Comparison of ENCODE assay signal across 8 cellular contexts in the genomic region with DNA sequence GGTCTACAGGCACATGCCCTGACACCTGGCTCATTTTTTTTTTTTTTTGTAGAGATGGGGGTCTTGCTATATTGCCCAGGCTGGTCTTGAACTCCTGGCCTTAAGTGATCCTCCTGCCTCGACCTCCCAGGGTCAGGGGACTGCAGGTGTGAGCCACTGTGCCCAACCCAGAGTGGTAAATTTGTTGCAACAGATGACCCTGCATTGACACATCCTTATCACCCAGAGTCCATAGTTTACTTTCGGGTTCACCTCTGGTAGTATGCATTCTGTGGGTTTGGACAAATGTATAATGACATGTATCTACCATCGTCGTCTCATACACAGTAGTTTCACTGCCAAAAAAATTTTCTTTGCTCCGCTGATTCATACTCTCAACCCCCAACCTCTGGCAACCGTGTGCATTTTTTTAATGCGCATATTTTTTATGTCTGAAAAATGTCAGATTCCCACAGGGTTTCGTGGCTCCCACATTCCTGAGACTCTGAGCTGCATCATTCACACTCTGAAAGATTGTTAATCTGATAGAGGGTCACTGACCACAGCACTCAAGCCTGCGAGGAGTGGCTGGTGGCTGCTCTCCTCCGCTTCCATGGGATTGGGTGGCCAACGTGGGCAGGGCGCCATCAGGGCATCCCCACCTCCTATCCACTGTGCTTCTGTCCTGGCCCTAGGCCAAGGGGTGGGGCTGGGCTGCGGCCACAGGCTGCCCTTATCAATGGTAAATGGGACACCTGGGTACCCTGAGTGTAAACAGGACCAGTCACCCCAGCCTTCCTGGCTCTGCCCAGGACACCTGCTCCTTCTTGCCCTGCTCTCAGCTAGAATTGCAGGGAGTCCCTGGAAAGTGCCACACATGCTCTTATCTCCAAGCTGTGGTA. TPM values are rescaled to one million over a fixed set of nuclear protein-coding genes. Genes with fewer than 3 reads are reported as not detected.
A peak's percentile ranks its signal among the peaks of the same experiment; 100 is the strongest.
DNase-seq lines count a peak whose midpoint lies in the region; ATAC-seq and TF ChIP-seq lines count a peak whose summit lies in the region.

No MANE protein-coding gene starts in this region.

- no peak for ATAC-seq in activated naive CD4-positive, alpha-beta T cell treated with anti-CD3 and anti-CD28 coated beads, Interleukin-2, amount 50 U/mL, for 72 hours
- no peak for ATAC-seq in HG03175 (IDR thresholded peaks at IDR 0.05; ENCODE audit: unreplicated experiment)

- dilution Hi-C loops in mammary epithelial cell (cut with HindIII; ENCODE audit: low sequenced_read_pairs): no loop called here

- H3K27ac Mint-ChIP-seq in activated naive CD4-positive, alpha-beta T cell treated with anti-CD3 and anti-CD28 coated beads, Interleukin-2, amount 50 U/mL, for 72 hours: no peak overlapping the region

- H3K4me1 ChIP-seq in mammary epithelial cell (ENCODE audit: insufficient read depth, low read length) (peaks cover 50% of the 10 kb centered on the region), mesendoderm (ENCODE audit: control insufficient read depth, low read depth, low read length) (peaks cover 12% of the 10 kb centered on the region)

- TF ChIP-seq CTCF in AG04449 (IDR thresholded peaks at IDR 0.05; ENCODE audit: insufficient read depth, low read length, missing control alignments) (no peak), mammary epithelial cell (conservative IDR thresholded peaks at IDR 0.05 in 1 of 2, IDR thresholded peaks at IDR 0.05 in 1 of 2; ENCODE audit: extremely low read depth in 1 of 2, insufficient read depth in 1 of 2, low read depth in 1 of 2, low read length in 2 of 2) (no peak), WERI-Rb-1 (IDR thresholded peaks at IDR 0.05; ENCODE audit: low read depth, low read length) (no peak)

- in situ Hi-C loops in mammary epithelial cell (cut with MboI; ENCODE audit: low sequenced_read_pairs in 2 of 2): no loop called here

- POLR2A ChIA-PET in AG04449 (lab: Yijun Ruan, JAX): interaction anchor here (0.7 to 1.8 kb wide), 4 partner anchors 20 to 44 kb away, joined by 3 to 5 read pairs (median 4); no protein-coding TSS in a partner anchor

- H3K36me3 Mint-ChIP-seq in activated naive CD4-positive, alpha-beta T cell treated with anti-CD3 and anti-CD28 coated beads, Interleukin-2, amount 50 U/mL, for 72 hours: no peaks in the 10 kb centered on the region

- WGBS in mammary epithelial cell (ENCODE audit: low coverage, missing lambda C conversion rate): under 1% methylated on average over 13 of the region's 13 CpGs
- WGBS in mesendoderm (ENCODE audit: extremely low coverage, insufficient coverage, low lambda C conversion rate): no CpG with 5 or more reads among the region's 13 CpGs

- no peak overlapping the region for H3K4ac ChIP-seq in mesendoderm (ENCODE audit: low read depth, low read length)

- H3K27ac ChIP-seq in mammary epithelial cell (ENCODE audit: insufficient read depth, low read depth, low read length): peak overlapping the region; percentile 26
- no peak overlapping the region for H3K27ac ChIP-seq in mesendoderm (ENCODE audit: low read depth, low read length)
- no peak overlapping the region for H3K27ac ChIP-seq in WERI-Rb-1

- peaks cover 9% of the 10 kb centered on the region for H3K36me3 ChIP-seq in mammary epithelial cell (ENCODE audit: insufficient read depth, low read length)
- peaks cover 3% of the 10 kb centered on the region for H3K36me3 ChIP-seq in mesendoderm (ENCODE audit: control insufficient read depth, insufficient read depth, low read length)
- H3K36me3 ChIP-seq in WERI-Rb-1: peaks cover 13% of the 10 kb centered on the region

- H4K20me1 ChIP-seq in mammary epithelial cell (ENCODE audit: insufficient read depth, low read length): peaks cover 4% of the 10 kb centered on the region

- H2AK5ac ChIP-seq in mesendoderm (ENCODE audit: low read length): no peak overlapping the region

- no peak overlapping the region for H4K5ac ChIP-seq in mesendoderm (ENCODE audit: low read length)

- no peak overlapping the region for H2BK5ac ChIP-seq in mesendoderm (ENCODE audit: low read length)

- no peaks in the 10 kb centered on the region for H3K9me3 Mint-ChIP-seq in activated naive CD4-positive, alpha-beta T cell treated with anti-CD3 and anti-CD28 coated beads, Interleukin-2, amount 50 U/mL, for 72 hours

- no peak overlapping the region for H3K18ac ChIP-seq in mesendoderm (ENCODE audit: low read length)

- H3K4me3 ChIP-seq in AG04449 (ENCODE audit: low read depth, low read length) (no peak overlapping the region), mammary epithelial cell (replicated peaks in 1 of 3; ENCODE audit: insufficient read depth in 1 of 3, low read depth in 2 of 3, low read length in 3 of 3) (no peak overlapping the region), mesendoderm (ENCODE audit: low read length) (no peak overlapping the region), WERI-Rb-1 (ENCODE audit: low read depth, low read length) (no peak overlapping the region)

- H3K4me2 ChIP-seq in mammary epithelial cell (ENCODE audit: insufficient read depth, low read depth, low read length): peak overlapping the region; percentile 54
- H3K4me2 ChIP-seq in mesendoderm (ENCODE audit: low read length): no peak overlapping the region

- no peak overlapping the region for H4K8ac ChIP-seq in mesendoderm (ENCODE audit: low read depth, low read length)

- DNase-seq in AG04449 (ENCODE audit: low read depth, low spot score): peak; percentile 94
- peak; percentile 53 for DNase-seq in NCI-H1092 treated with DMSO at 0.1 percent for 48 hours (lab: John Stamatoyannopoulos, UW)
- peak; percentile 94 for DNase-seq in mammary epithelial cell
- peak; percentile 47 for DNase-seq in mesendoderm
- DNase-seq in pons (ENCODE audit: low spot score): no peak
- DNase-seq in activated naive CD4-positive, alpha-beta T cell treated with anti-CD3 and anti-CD28 coated beads, Interleukin-2, amount 50 U/mL, for 72 hours (ENCODE audit: low spot score in 2 of 2): no peak
- no peak for DNase-seq in WERI-Rb-1

- H3K9ac ChIP-seq in mammary epithelial cell (ENCODE audit: insufficient read depth, low read length): no peak overlapping the region
- H3K9ac ChIP-seq in mesendoderm (ENCODE audit: low read length): no peak overlapping the region

- H3K79me2 ChIP-seq in mammary epithelial cell (ENCODE audit: insufficient read depth, low read length): peaks cover 90% of the 10 kb centered on the region
- H3K79me2 ChIP-seq in mesendoderm (ENCODE audit: control insufficient read depth, insufficient read depth, low read length): peaks cover 70% of the 10 kb centered on the region

- peaks cover 46% of the 10 kb centered on the region for H3K79me1 ChIP-seq in mesendoderm (ENCODE audit: low read length)

- H2BK15ac ChIP-seq in mesendoderm (replicated peaks; ENCODE audit: low read depth): no peak overlapping the region

- BruUV-seq in mammary epithelial cell (replicated peaks; lab: Mats Ljungman, UMichigan): no TSS peak

- no peaks in the 10 kb centered on the region for H3K9me3 ChIP-seq in mammary epithelial cell (replicated peaks; ENCODE audit: insufficient read depth, low read length)
- H3K9me3 ChIP-seq in WERI-Rb-1 (ENCODE audit: severe bottlenecking): no peaks in the 10 kb centered on the region

- H3K56ac ChIP-seq in mesendoderm (ENCODE audit: low read length): no peak overlapping the region

- no peak overlapping the region for H2AFZ ChIP-seq in mammary epithelial cell (ENCODE audit: low read depth, low read length)

- H3K27me3 ChIP-seq in mammary epithelial cell (ENCODE audit: insufficient read depth, low read length) (no peaks in the 10 kb centered on the region), mesendoderm (ENCODE audit: insufficient read depth, low read length, poor library complexity) (no peaks in the 10 kb centered on the region), WERI-Rb-1 (ENCODE audit: insufficient read depth, low read depth, severe bottlenecking) (no peaks in the 10 kb centered on the region)

- CTCF ChIA-PET in AG04449 (lab: Yijun Ruan, JAX): interaction anchor here (1.1 to 2.6 kb wide), 4 partner anchors 9 to 67 kb away, joined by 3 to 8 read pairs (median 6); a partner anchor contains a TSS
- CTCF ChIA-PET in mammary epithelial cell (lab: Charles Lee; ENCODE audit: low non-redundant PET): no interaction called here

- intact Hi-C loops in mammary epithelial cell (cut with micrococcal nuclease): loop anchor here (1.0 kb wide), 2 partner anchors 25 to 30 kb away; no protein-coding TSS in a partner anchor

- H3K23ac ChIP-seq in mesendoderm (ENCODE audit: low read length): no peak overlapping the region

- H2BK120ac ChIP-seq in mesendoderm (ENCODE audit: low read depth, low read length): no peak overlapping the region

RNA-seq across cellular contexts. Expression of a gene that starts 9.6 kb away (rescaled TPM):
- total RNA-seq in mammary epithelial cell: 100 to 1,000 TPM; 114 to 128 TPM
- polyA plus RNA-seq in mammary epithelial cell: 43.2 TPM
- polyA minus RNA-seq in mammary epithelial cell: 101 TPM
- 36.0 TPM for polyA plus RNA-seq in mesendoderm (2013, experiment 1 of 2)
- 34.9 TPM for polyA plus RNA-seq in mesendoderm (2013, experiment 2 of 2)
- 1 to 10 TPM in 1 of 2 donors, under 1 TPM in 1; 0.87 to 4.5 TPM for total RNA-seq in activated naive CD4-positive, alpha-beta T cell treated with anti-CD3 and anti-CD28 coated beads, Interleukin-2, amount 50 U/mL, for 72 hours

Comparison
In these comparisons a context has a peak if more than half of its experiments do, and no peak if none do; other contexts are left out.
1. DNase-seq: peak in AG04449 (single experiment), NCI-H1092 treated with DMSO at 0.1 percent for 48 hours (single experiment), mammary epithelial cell (single experiment) and mesendoderm (single experiment); none in pons (single experiment), activated naive CD4-positive, alpha-beta T cell treated with anti-CD3 and anti-CD28 coated beads, Interleukin-2, amount 50 U/mL, for 72 hours (0 of 2) and WERI-Rb-1 (single experiment).
2. RNA of a gene that starts 9.6 kb away (total RNA-seq): 114 to 128 TPM in mammary epithelial cell; 0.87 to 4.5 TPM in activated naive CD4-positive, alpha-beta T cell treated with anti-CD3 and anti-CD28 coated beads, Interleukin-2, amount 50 U/mL, for 72 hours; every median in the first group is over 10 times any median in the second.